ENCODE assay signal across 19 cellular contexts in genomic region chr6:157392927-157393666, GRCh38. TPM values are rescaled to one million over a fixed set of nuclear protein-coding genes. Genes with fewer than 3 reads are reported as not detected.
DNase-seq lines count a peak whose midpoint lies in the region; ATAC-seq, FAIRE-seq and TF ChIP-seq lines count a peak whose summit lies in the region.
"Had no signal": no experiment of that assay in that cellular context is flagged by ENCODE, and none has a peak within 500 bp of the region (broad histone marks: within the 10 kb centered on the region; RNA-seq: fewer than 3 reads in every experiment).

No MANE protein-coding gene starts in this region.

- H3K9ac ChIP-seq in K562 (ENCODE audit: insufficient read depth in 1 of 2, low read depth in 2 of 2, low read length in 2 of 2), result peak overlapping the region; percentile 8 to 39; a peak in 3 of 4 replicates

- CTCF ChIA-PET in K562 (lab: Yijun Ruan, JAX; ENCODE audit: low intra/inter-chr PET ratio), result no interaction called here
- CTCF ChIA-PET in CD8-positive, alpha-beta memory T cell (lab: Charles Lee), result interaction anchor here (0.9 kb wide), 1 partner anchor 274 kb away, joined by 3 read pairs; no protein-coding TSS in a partner anchor

- ATAC-seq in K562, result peak; percentile 91
- peak; percentile 25 for ATAC-seq in left lobe of liver
- no peak for ATAC-seq in HG02884 (IDR thresholded peaks at IDR 0.05; ENCODE audit: unreplicated experiment)
- no peak for ATAC-seq in HG02885 (IDR thresholded peaks at IDR 0.05; ENCODE audit: poor library complexity, unreplicated experiment)
- ATAC-seq: GM23338 had no signal

- 12% methylated on average over 14 of the region's 14 CpGs for WGBS in K562 (ENCODE audit: insufficient coverage, low coverage, missing lambda C conversion rate)
- 46 to 70% (median 55%) methylated on average over 14 of the region's 14 CpGs for WGBS in stomach, 5 donors

- H3K36me3 Mint-ChIP-seq in CD8-positive, alpha-beta memory T cell, result peaks cover 0 to 16% (median 1%) of the 10 kb centered on the region in 3 donors

- intact Hi-C loops in K562 (cut with micrococcal nuclease) (loop anchor here (2.0 kb wide), 1 partner anchor 62 kb away; no protein-coding TSS in a partner anchor), stomach (cut with DNase I; ENCODE audit: low total_unique reads) (no loop called here)

- DNase-seq in OCI-M1 (lab: John Stamatoyannopoulos, UW), result peak; percentile 92
- peak; percentile 83 to 91 (median 84) for DNase-seq in K562 (ENCODE audit: extremely low read depth in 1 of 4, low spot score in 3 of 4)
- DNase-seq in left lobe of liver (ENCODE audit: low spot score), result no peak
- DNase-seq in stomach, result peak; percentile 64
- no peak for DNase-seq in EL
- no peak for DNase-seq in CD8-positive, alpha-beta memory T cell
- DNase-seq: activated CD4-positive, CD25-positive, alpha-beta regulatory T cell treated with anti-CD3 and anti-CD28 coated beads, Interleukin-2, amount 50 U/mL, for 72 hours; dermis blood vessel endothelial cell; NCI-H526 treated with DMSO at 0.1 percent for 48 hours; retina; SJCRH30; stimulated activated naive CD4-positive, alpha-beta T cell; upper lobe of left lung had no signal

- in situ Hi-C loops in K562 (cut with MboI), result no loop called here

- no peaks in the 10 kb centered on the region for H4K20me1 ChIP-seq in K562 (replicated peaks; ENCODE audit: control insufficient read depth, insufficient read depth, low read length)

- no peaks in the 10 kb centered on the region for H3K9me1 ChIP-seq in K562 (ENCODE audit: control insufficient read depth, insufficient read depth, low read length)

- peak overlapping the region; percentile 70 for H3K4me2 ChIP-seq in K562 (ENCODE audit: insufficient read depth, low read length)
- H3K4me2 ChIP-seq: GM23338 had no signal

- TF ChIP-seq CTCF in K562 (IDR thresholded peaks at IDR 0.05 in 2 of 3, conservative IDR thresholded peaks at IDR 0.05 in 1 of 3; ENCODE audit: insufficient read depth in 2 of 3, low read depth in 1 of 3, low read length in 3 of 3), result no peak
- no peak for TF ChIP-seq CTCF in stomach (IDR thresholded peaks at IDR 0.05)

- TF ChIP-seq EP300 in K562 (IDR thresholded peaks at IDR 0.05; ENCODE audit: low read length) (peak; percentile 97), stomach (IDR thresholded peaks at IDR 0.05) (no peak)

- H3K27me3 ChIP-seq in K562 (ENCODE audit: control insufficient read depth in 2 of 2, insufficient read depth in 2 of 2, low read length in 2 of 2) (no peaks in the 10 kb centered on the region), stomach (no peaks in the 10 kb centered on the region)
- no peaks in the 10 kb centered on the region for H3K27me3 ChIP-seq in CD8-positive, alpha-beta memory T cell (ENCODE audit: insufficient read depth, low read length, poor library complexity, severe bottlenecking)
- H3K27me3 ChIP-seq: SJCRH30, upper lobe of left lung had no signal

- no TSS peak for BruUV-seq in K562 (replicated peaks; lab: Mats Ljungman, UMichigan)

- H3K4me1 ChIP-seq in K562 (replicated peaks in 1 of 2; ENCODE audit: control insufficient read depth in 2 of 2, insufficient read depth in 2 of 2, low read length in 2 of 2), result peaks cover 21 to 25% of the 10 kb centered on the region in 2 experiments
- H3K4me1 ChIP-seq in stomach, result peaks cover 0 to 18% (median 8%) of the 10 kb centered on the region in 4 donors
- no peaks in the 10 kb centered on the region for H3K4me1 ChIP-seq in CD8-positive, alpha-beta memory T cell (ENCODE audit: insufficient read depth, low read length)
- H3K4me1 ChIP-seq: SJCRH30 had no signal

- H3K4me3 ChIP-seq in K562, result no peak overlapping the region
- no peak overlapping the region for H3K4me3 ChIP-seq in stomach
- H3K4me3 ChIP-seq in CD8-positive, alpha-beta memory T cell (ENCODE audit: low read length), result no peak overlapping the region
- H3K4me3 ChIP-seq: GM23338, SJCRH30, upper lobe of left lung had no signal

- H3K27ac Mint-ChIP-seq in CD8-positive, alpha-beta memory T cell, result no peak overlapping the region
- H3K27ac Mint-ChIP-seq: activated naive CD8-positive, alpha-beta T cell; activated T-helper 1 cell treated with anti-CD3 and anti-CD28 coated beads, Interleukin-12 subunit alpha, Interleukin-12 subunit beta, Interleukin-2, Interleukin-4 antibody, amounts not matched to agents 30 ng/mL and 10 ng/mL and 1 ng/mL, durations not matched to agents 14 hours and 24 hours and 36 hours; GM23338 had no signal

- TF ChIP-seq POLR2A in K562 (conservative IDR thresholded peaks at IDR 0.05) (no peak), stomach (IDR thresholded peaks at IDR 0.05) (no peak)

- H3K36me3 ChIP-seq in K562 (ENCODE audit: control insufficient read depth, insufficient read depth, low read length), result peaks cover 19% of the 10 kb centered on the region; the same call in 2 of the 3 replicates
- H3K36me3 ChIP-seq in stomach, result no peaks in the 10 kb centered on the region
- no peaks in the 10 kb centered on the region for H3K36me3 ChIP-seq in CD8-positive, alpha-beta memory T cell (ENCODE audit: insufficient read depth, low read length)
- H3K36me3 ChIP-seq: SJCRH30, upper lobe of left lung had no signal

- no peak overlapping the region for H3K4me3 Mint-ChIP-seq in CD8-positive, alpha-beta memory T cell
- H3K4me3 Mint-ChIP-seq: activated naive CD8-positive, alpha-beta T cell; activated T-helper 1 cell treated with anti-CD3 and anti-CD28 coated beads, Interleukin-12 subunit alpha, Interleukin-12 subunit beta, Interleukin-2, Interleukin-4 antibody, amounts not matched to agents 30 ng/mL and 10 ng/mL and 1 ng/mL, durations not matched to agents 14 hours and 24 hours and 36 hours; GM23338 had no signal

- POLR2A ChIA-PET in K562 (lab: Yijun Ruan, JAX), result interaction anchor here (0.6 to 1.7 kb wide), 13 partner anchors 9 to 1544 kb away, joined by 3 to 6 read pairs (median 3); no protein-coding TSS in a partner anchor
- POLR2A ChIA-PET in CD8-positive, alpha-beta memory T cell (lab: Charles Lee), result no interaction called here

- 0 out of 4 replicates have a peak, but pooled peaks of 1 of the 2 experiments have one; percentile 13 for TF ChIP-seq RAD21 in K562 (CRISPR knock-in tag; conservative IDR thresholded peaks at IDR 0.05 in 1 of 2, IDR thresholded peaks at IDR 0.05 in 1 of 2)

- H3K9me3 Mint-ChIP-seq in CD8-positive, alpha-beta memory T cell, result peaks cover 4 to 12% (median 10%) of the 10 kb centered on the region in 5 donors

- peaks cover 0 to 7% (median 2%) of the 10 kb centered on the region in 3 donors for H3K4me1 Mint-ChIP-seq in CD8-positive, alpha-beta memory T cell

- H3K27me3 Mint-ChIP-seq in CD8-positive, alpha-beta memory T cell, result peaks cover 0 to 2% of the 10 kb centered on the region in 2 donors
- H3K27me3 Mint-ChIP-seq: activated naive CD8-positive, alpha-beta T cell had no signal

- H3K9me3 ChIP-seq in K562 (replicated peaks; ENCODE audit: control insufficient read depth, insufficient read depth, low read depth, low read length) (peaks cover 18% of the 10 kb centered on the region), stomach (peaks cover 0 to 17% (median 8%) of the 10 kb centered on the region in 4 donors)
- H3K9me3 ChIP-seq in CD8-positive, alpha-beta memory T cell (ENCODE audit: low read length), result peaks cover 5% of the 10 kb centered on the region

- H3K79me2 ChIP-seq in K562 (ENCODE audit: control insufficient read depth, insufficient read depth, low read length), result peaks cover 70% of the 10 kb centered on the region

- H2AFZ ChIP-seq in K562 (ENCODE audit: low read depth, low read length), result peak overlapping the region; percentile 40; the same call in 1 of the 2 replicates
- H2AFZ ChIP-seq: GM23338 had no signal

- H3K27ac ChIP-seq in K562 (ENCODE audit: extremely low read depth, low read depth, low read length) (peak overlapping the region; percentile 62), stomach (peak overlapping the region; percentile 30 to 82 (median 59))
- H3K27ac ChIP-seq in CD8-positive, alpha-beta memory T cell (ENCODE audit: low read depth, low read length), result no peak overlapping the region
- H3K27ac ChIP-seq: epithelial cell of prostate, SJCRH30, upper lobe of left lung had no signal

- FAIRE-seq in K562 (lab: Jason Lieb, UNC), result peak; percentile 91

TF ChIP-seq in K562, 482 proteins besides CTCF, POLR2A, EP300 and RAD21 (continues in another document):
- TF ChIP-seq FOXJ3 (CRISPR knock-in tag; IDR thresholded peaks at IDR 0.05) (no peak), ZBTB26 (CRISPR knock-in tag; IDR thresholded peaks at IDR 0.05) (no peak), ZNF408 (CRISPR knock-in tag; IDR thresholded peaks at IDR 0.05; ENCODE audit: low read depth) (no peak), ZEB2 (IDR thresholded peaks at IDR 0.05) (peak; percentile 59)

RNA-seq across cellular contexts. Expression of gene ZDHHC14, which starts 12.1 kb away (rescaled TPM):
- total RNA-seq in K562 (2011; cell fraction: chromatin; rRNA removed; ENCODE audit: low replicate concordance), result 37.6 and 49.9 TPM in 2 replicates
- 23.3 and 28.0 TPM in 2 replicates for total RNA-seq in K562 (2011; cell fraction: nucleolus; rRNA removed)
- 34.2 and 58.8 TPM in 2 replicates for total RNA-seq in K562 (2011; cell fraction: nucleoplasm; rRNA removed)
- total RNA-seq in K562 (2014; rRNA removed) (17.2 and 20.6 TPM in 2 replicates), K562 (2014; rRNA removed; fragmentation: Illumina TruSeq; extraction: Trizol) (9.3 and 10.2 TPM in 2 replicates), K562 (2015; rRNA removed; fragmentation: Illumina TruSeq; extraction: Trizol) (12.1 and 13.8 TPM in 2 replicates), K562 (2021) (23.1 and 24.2 TPM in 2 replicates), left lobe of liver (13.7 TPM), stomach (10 to 100 TPM in 4 of 5 donors, 1 to 10 TPM in 1; 4.3 to 25.7 (median 17.0) TPM)
- polyA plus RNA-seq in K562 (2011; rRNA removed) (6.1 and 9.4 TPM in 2 replicates), K562 (2014; fragmentation: Illumina TruSeq; extraction: Trizol) (15.3 and 21.4 TPM in 2 replicates), K562 (2014; fragmentation: Nextera tagmentation; extraction: Ambion mirVana) (under 1 TPM; 0.92 to 0.98 TPM), K562 (2014; rRNA removed) (13.5 and 19.4 TPM in 2 replicates), stomach (1 to 10 TPM; 3.4 to 4.3 (median 3.9) TPM)
- 5.7 and 25.9 TPM in 2 replicates for polyA plus RNA-seq in K562 (2011; cell fraction: cytosol; rRNA removed)
- polyA plus RNA-seq in K562 (2011; cell fraction: nucleus; rRNA removed), result 9.8 and 25.2 TPM in 2 replicates
- 15.2 and 17.9 TPM in 2 replicates for polyA plus RNA-seq in K562 (2012)
- polyA minus RNA-seq in K562 (2011; rRNA and poly(A)+ RNA removed), result 4.9 and 9.7 TPM in 2 replicates
- polyA minus RNA-seq in K562 (2011; cell fraction: cytosol; rRNA and poly(A)+ RNA removed), result 5.5 and 9.4 TPM in 2 replicates
- polyA minus RNA-seq in K562 (2011; cell fraction: nucleus; rRNA and poly(A)+ RNA removed), result 9.3 and 15.9 TPM in 2 replicates
- 1 to 10 TPM; 6.3 to 8.1 TPM for total RNA-seq in CD8-positive, alpha-beta memory T cell
- polyA plus RNA-seq in CD8-positive, alpha-beta memory T cell, result 4.2 TPM

Comparison
In these comparisons a context has a peak if more than half of its experiments do, and no peak if none do; other contexts are left out.
1. DNase-seq: peak in OCI-M1 (single experiment), K562 (4 of 4) and stomach (single experiment); none in left lobe of liver (single experiment), EL (single experiment) and CD8-positive, alpha-beta memory T cell (0 of 5).
2. ATAC-seq: peak in K562 (single experiment) and left lobe of liver (single experiment); none in HG02884 (single experiment) and HG02885 (single experiment).